ENCODE assay signal across 20 cellular contexts in the genomic region with DNA sequence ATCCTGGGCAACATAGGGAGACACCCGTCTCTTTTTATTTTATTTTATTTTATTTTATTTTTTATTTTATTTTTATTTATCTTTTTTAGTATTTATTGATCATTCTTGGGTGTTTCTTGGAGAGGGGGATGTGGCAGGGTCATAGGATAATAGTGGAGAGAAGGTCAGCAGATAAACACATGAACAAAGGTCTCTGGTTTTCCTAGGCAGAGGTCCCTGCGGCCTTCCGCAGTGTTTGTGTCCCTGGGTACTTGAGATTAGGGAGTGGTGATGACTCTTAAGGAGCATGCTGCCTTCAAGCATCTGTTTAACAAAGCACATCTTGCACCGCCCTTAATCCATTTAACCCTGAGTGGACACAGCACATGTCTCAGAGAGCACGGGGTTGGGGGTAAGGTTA. TPM values are rescaled to one million over a fixed set of nuclear protein-coding genes. Genes with fewer than 3 reads are reported as not detected.
"Had no signal": no experiment of that assay in that cellular context is flagged by ENCODE, and none has a peak within 500 bp of the region (broad histone marks: within the 10 kb centered on the region; RNA-seq: fewer than 3 reads in every experiment).

No MANE protein-coding gene starts in this region.

RNA-seq across cellular contexts. Expression of a gene that starts 2.8 kb away (rescaled TPM):
- total RNA-seq: activated naive CD4-positive, alpha-beta T cell treated with anti-CD3 and anti-CD28 coated beads for 36 hours; activated naive CD4-positive, alpha-beta T cell treated with anti-CD3 and anti-CD28 coated beads, Interleukin-2, amount 50 U/mL, for 72 hours; activated naive CD8-positive, alpha-beta T cell treated with anti-CD3 and anti-CD28 coated beads for 36 hours; activated naive CD8-positive, alpha-beta T cell treated with anti-CD3 and anti-CD28 coated beads, Interleukin-2, amount 10 ng/mL, durations not matched to agents 7 days and 5 days; activated T-cell treated with anti-CD3 and anti-CD28 coated beads, Interleukin-2, amount 50 U/mL, for 4 hours; activated T-cell treated with anti-CD3 and anti-CD28 coated beads, Interleukin-2, amount 50 U/mL, for 72 hours; activated T-helper 1 cell treated with anti-CD3 and anti-CD28 coated beads, Interleukin-12 subunit alpha, Interleukin-12 subunit beta, Interleukin-2, Interleukin-4 antibody, amounts not matched to agents 30 ng/mL and 10 ng/mL and 1 ng/mL, durations not matched to agents 14 hours and 24 hours and 36 hours; activated T-helper 17 cell treated with anti-CD3 and anti-CD28 coated beads, Interleukin-2, amount 50 U/mL, for 72 hours; activated T-helper 2 cell treated with anti-CD3 and anti-CD28 coated beads, Interferon-gamma antibody, Interleukin-2, Interleukin-4, amounts not matched to agents 10 μg/mL and 5 μg/mL and 100 μg/mL, durations not matched to agents 14 hours and 24 hours and 36 hours; adrenal gland; ascending aorta; astrocyte; body of pancreas; breast epithelium; bronchial epithelial cell; cardiac septum; cerebellum; chondrocyte had no signal
- polyA plus RNA-seq: adrenal gland, aorta, cardiac muscle cell had no signal

RNA-seq across cellular contexts. Expression of a gene that starts 11.4 kb away (rescaled TPM):
- total RNA-seq: activated T-cell treated with anti-CD3 and anti-CD28 coated beads, Interleukin-2, amount 50 U/mL, for 4 hours; activated T-helper 1 cell treated with anti-CD3 and anti-CD28 coated beads, Interleukin-12 subunit alpha, Interleukin-12 subunit beta, Interleukin-2, Interleukin-4 antibody, amounts not matched to agents 30 ng/mL and 10 ng/mL and 1 ng/mL, durations not matched to agents 14 hours and 24 hours and 36 hours; activated T-helper 17 cell treated with anti-CD3 and anti-CD28 coated beads, Interleukin-2, amount 50 U/mL, for 72 hours; activated T-helper 2 cell treated with anti-CD3 and anti-CD28 coated beads, Interferon-gamma antibody, Interleukin-2, Interleukin-4, amounts not matched to agents 10 μg/mL and 5 μg/mL and 100 μg/mL, durations not matched to agents 14 hours and 24 hours and 36 hours; ascending aorta; astrocyte; body of pancreas; bronchial epithelial cell; cardiac muscle cell; cardiac septum; cerebellum; chondrocyte had no signal
- polyA plus RNA-seq: cardiac muscle cell had no signal
